In genomic region chr6:114747995-114748625, GRCh38 we compare ENCODE assay signal across 8 cellular contexts.
DNase-seq lines count a peak whose midpoint lies in the region; ATAC-seq and TF ChIP-seq lines count a peak whose summit lies in the region.

No MANE protein-coding gene starts in this region.

- ATAC-seq in HG03520 (IDR thresholded peaks at IDR 0.05; ENCODE audit: unreplicated experiment) = no peak
- no peak for ATAC-seq in GM18505 (IDR thresholded peaks at IDR 0.05; ENCODE audit: unreplicated experiment)

- DNase-seq in A673 (ENCODE audit: low spot score) (peak; percentile 49), G401 (ENCODE audit: low spot score) (peak; percentile 20), KBM-7 (peak; percentile 25), fibroblast of the aortic adventitia (ENCODE audit: low read depth) (peak; percentile 30), posterior cingulate gyrus (peak in 6 of 10 donors; percentile 34 to 75 (median 57))

- no peaks in the 10 kb centered on the region for H3K36me3 ChIP-seq in A673 (ENCODE audit: insufficient read depth, low read length, poor library complexity, severe bottlenecking)
- no peaks in the 10 kb centered on the region for H3K36me3 ChIP-seq in SU-DHL-6 (ENCODE audit: low read length)

- TF ChIP-seq CTCF in A673 (conservative IDR thresholded peaks at IDR 0.05; ENCODE audit: low read depth, low read length) (peak; percentile 84), SU-DHL-6 (IDR thresholded peaks at IDR 0.05; ENCODE audit: insufficient read depth, low read length, poor library complexity, severe bottlenecking) (peak; percentile 83), fibroblast of the aortic adventitia (IDR thresholded peaks at IDR 0.05; ENCODE audit: insufficient read depth, low read length) (peak; percentile 39)

- no peaks in the 10 kb centered on the region for H4K20me1 ChIP-seq in SU-DHL-6 (ENCODE audit: low read depth, low read length)

- no peaks in the 10 kb centered on the region for H3K9me3 ChIP-seq in A673 (ENCODE audit: low read depth, low read length, poor library complexity, severe bottlenecking)
- H3K9me3 ChIP-seq in SU-DHL-6 (ENCODE audit: insufficient read depth, low read length) = no peaks in the 10 kb centered on the region

- POLR2A ChIA-PET in A673 (lab: Charles Lee; ENCODE audit: low non-redundant PET) = no interaction called here

- H3K9me2 ChIP-seq in SU-DHL-6 (replicated peaks; ENCODE audit: insufficient read depth, low read length) = no peaks in the 10 kb centered on the region

- H3K27me3 ChIP-seq in A673 (replicated peaks; ENCODE audit: insufficient read depth, low read depth, low read length, poor library complexity) = no peaks in the 10 kb centered on the region
- no peaks in the 10 kb centered on the region for H3K27me3 ChIP-seq in SU-DHL-6 (ENCODE audit: low read length)

- intact Hi-C loops in A673 (cut with micrococcal nuclease; ENCODE audit: unreplicated experiment) = loop anchor here (2.0 to 5.0 kb wide), 2 partner anchors 799 to 1149 kb away; no protein-coding TSS in a partner anchor
- intact Hi-C loops in posterior cingulate gyrus (cut with DNase I) = loop anchor here (1.0 to 5.0 kb wide), 2 partner anchors 1148 to 1349 kb away; no protein-coding TSS in a partner anchor

- H3K27ac ChIP-seq in A673 (ENCODE audit: low read depth, low read length, poor library complexity, severe bottlenecking) (no peak overlapping the region), SU-DHL-6 (ENCODE audit: low read depth, low read length) (no peak overlapping the region)

- no peak overlapping the region for H3K4me3 ChIP-seq in A673 (ENCODE audit: low read depth, low read length, poor library complexity, severe bottlenecking)
- no peak overlapping the region for H3K4me3 ChIP-seq in SU-DHL-6 (ENCODE audit: insufficient read depth, low read length, poor library complexity, severe bottlenecking)
- no peak overlapping the region for H3K4me3 ChIP-seq in fibroblast of the aortic adventitia (ENCODE audit: low read depth, low read length)

- H3K4me2 ChIP-seq in SU-DHL-6 (ENCODE audit: low read depth, low read length, poor library complexity, severe bottlenecking) = no peak overlapping the region

- no peaks in the 10 kb centered on the region for H3F3A ChIP-seq in SU-DHL-6 (ENCODE audit: insufficient read depth)

- H3K9ac ChIP-seq in SU-DHL-6 (ENCODE audit: low read length) = no peak overlapping the region

- BruUV-seq in A673 (replicated peaks; lab: Mats Ljungman, UMichigan) = no TSS peak

- no peaks in the 10 kb centered on the region for H3K79me2 ChIP-seq in SU-DHL-6 (ENCODE audit: insufficient read depth, low read length)

- TF ChIP-seq POLR2A in GM18505 (IDR thresholded peaks at IDR 0.05; ENCODE audit: borderline replicate concordance, extremely low read depth, insufficient read depth, insufficient read length) = no peak

- H3K4me1 ChIP-seq in A673 (ENCODE audit: insufficient read depth, low read length, poor library complexity, severe bottlenecking) = no peaks in the 10 kb centered on the region

- no peak overlapping the region for H2AFZ ChIP-seq in SU-DHL-6 (ENCODE audit: low read depth, low read length, severe bottlenecking)

- in situ Hi-C loops in G401 (cut with HindIII; ENCODE audit: low sequenced_read_pairs) = no loop called here
- in situ Hi-C loops in KBM-7 (cut with MboI; ENCODE audit: low pct_unique_long_range_greater_than_20kb, low sequenced_read_pairs) = no loop called here

- CTCF ChIA-PET in A673 (lab: Charles Lee) = no interaction called here
